Comparison of ENCODE assay signal across 1 cellular context in genomic region chr1:236394905-236395779, GRCh38.
A peak's percentile ranks its signal among the peaks of the same experiment; 100 is the strongest.
TF ChIP-seq lines count a peak whose summit lies in the region.

No MANE protein-coding gene starts in this region.

TF ChIP-seq in K562, 482 proteins besides CTCF, POLR2A, EP300 and RAD21 (continued from another document and continues in another):
- TF ChIP-seq MYBL2 (IDR thresholded peaks at IDR 0.05; ENCODE audit: low read depth) (no peak), MYBL2 (CRISPR knock-in tag; IDR thresholded peaks at IDR 0.05; ENCODE audit: borderline replicate concordance) (no peak), SP1 (CRISPR knock-in tag; IDR thresholded peaks at IDR 0.05) (no peak), NFE2L1 (tag; IDR thresholded peaks at IDR 0.05; ENCODE audit: borderline replicate concordance, low read depth) (no peak), SNIP1 (IDR thresholded peaks at IDR 0.05; ENCODE audit: low read depth) (no peak), EGR1 (conservative IDR thresholded peaks at IDR 0.05) (peak; percentile 51), FOXM1 (IDR thresholded peaks at IDR 0.05; ENCODE audit: low read depth) (no peak), FOXM1 (CRISPR knock-in tag; IDR thresholded peaks at IDR 0.05; ENCODE audit: low read depth) (no peak), TSHZ1 (CRISPR knock-in tag; IDR thresholded peaks at IDR 0.05) (no peak), CEBPG (CRISPR knock-in tag; IDR thresholded peaks at IDR 0.05) (no peak), CEBPG (tag; conservative IDR thresholded peaks at IDR 0.05 in 1 of 2, IDR thresholded peaks at IDR 0.05 in 1 of 2) (no peak), CAMTA2 (CRISPR knock-in tag; conservative IDR thresholded peaks at IDR 0.05) (0 out of 2 replicates have a peak, but pooled peaks have one; percentile 48), SIN3B (IDR thresholded peaks at IDR 0.05; ENCODE audit: low read depth) (no peak), TRIM28 (IDR thresholded peaks at IDR 0.05) (no peak), RB1 (IDR thresholded peaks at IDR 0.05; ENCODE audit: low read depth) (peak; percentile 66; the same call in 1 of the 2 replicates), NUFIP1 (IDR thresholded peaks at IDR 0.05; ENCODE audit: partially characterized antibody) (no peak), SRSF9 (IDR thresholded peaks at IDR 0.05; ENCODE audit: borderline replicate concordance, low read depth, low read length) (no peak), IRF9 (tag; IDR thresholded peaks at IDR 0.05) (no peak), CBFA2T2 (conservative IDR thresholded peaks at IDR 0.05) (no peak), THAP12 (CRISPR knock-in tag; IDR thresholded peaks at IDR 0.05) (peak; percentile 74), TEAD4 (IDR thresholded peaks at IDR 0.05; ENCODE audit: low read length) (no peak), TEAD4 (CRISPR knock-in tag; IDR thresholded peaks at IDR 0.05; ENCODE audit: borderline replicate concordance) (no peak), ZNF512 (tag; IDR thresholded peaks at IDR 0.05) (peak; percentile 66; the same call in 1 of the 2 replicates), TAF7 (tag; IDR thresholded peaks at IDR 0.05) (no peak), PATZ1 (CRISPR knock-in tag; IDR thresholded peaks at IDR 0.05; ENCODE audit: borderline replicate concordance) (no peak), ZNF282 (CRISPR knock-in tag; IDR thresholded peaks at IDR 0.05) (no peak), FOXA1 (IDR thresholded peaks at IDR 0.05; ENCODE audit: borderline replicate concordance) (no peak), CREBBP (IDR thresholded peaks at IDR 0.05; ENCODE audit: low read depth, low read length) (no peak), RBM22 (IDR thresholded peaks at IDR 0.05; ENCODE audit: low read depth, low read length, poor library complexity, severe bottlenecking) (no peak), NEUROD1 (IDR thresholded peaks at IDR 0.05; ENCODE audit: borderline replicate concordance, low read depth, low read length, partially characterized antibody) (peak; percentile 16), SPI1 (IDR thresholded peaks at IDR 0.05; ENCODE audit: borderline replicate concordance, low read depth, low read length) (peak; percentile 82), POU5F1 (IDR thresholded peaks at IDR 0.05; ENCODE audit: borderline replicate concordance, low read depth, low read length, partially characterized antibody) (no peak), ZNF583 (CRISPR knock-in tag; IDR thresholded peaks at IDR 0.05) (peak; percentile 26; the same call in 1 of the 2 replicates), HES1 (IDR thresholded peaks at IDR 0.05; ENCODE audit: low read depth) (no peak), ZNF318 (IDR thresholded peaks at IDR 0.05; ENCODE audit: borderline replicate concordance in 1 of 2, low read depth in 1 of 2) (no peak), ZNF354B (CRISPR knock-in tag; IDR thresholded peaks at IDR 0.05) (no peak), ZNF586 (CRISPR knock-in tag; conservative IDR thresholded peaks at IDR 0.05) (no peak), ZNF143 (CRISPR knock-in tag; IDR thresholded peaks at IDR 0.05) (no peak), ELF1 (tag; IDR thresholded peaks at IDR 0.05) (peak; percentile 74), ZBTB34 (CRISPR knock-in tag; IDR thresholded peaks at IDR 0.05) (no peak), MTF1 (CRISPR knock-in tag; IDR thresholded peaks at IDR 0.05; ENCODE audit: borderline replicate concordance) (no peak)
